In the genomic region with DNA sequence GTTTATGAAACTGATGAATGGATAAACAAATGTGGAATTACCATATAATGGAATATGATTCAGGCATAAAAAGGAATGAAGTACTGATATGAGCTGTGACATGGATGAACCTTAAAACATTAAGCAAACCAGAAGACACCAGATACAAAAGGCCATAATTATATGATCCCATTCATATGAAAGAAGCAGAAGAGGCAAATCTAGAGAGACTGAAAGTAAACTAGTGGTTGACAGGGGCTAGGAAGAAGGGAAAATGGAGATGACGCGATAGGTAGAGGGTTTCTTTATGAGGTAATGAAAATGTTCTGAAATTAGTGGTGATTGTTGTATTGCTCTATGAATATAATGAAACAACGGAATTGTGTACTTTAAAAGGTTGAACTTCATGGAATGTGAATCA, we compare ENCODE assay signal across 24 cellular contexts.
"Had no signal": no experiment of that assay in that cellular context is flagged by ENCODE, and none has a peak within 500 bp of the region (broad histone marks: within the 10 kb centered on the region; RNA-seq: fewer than 3 reads in every experiment).

No MANE protein-coding gene starts in this region.

- H3K27ac Mint-ChIP-seq: IgD-negative memory B cell had no signal

- FAIRE-seq: HepG2, K562, RCC 7860 had no signal

- H3K4me2 ChIP-seq: KMS-11 had no signal

- H3K9ac ChIP-seq: KMS-11 had no signal

- ATAC-seq: K562 had no signal

- DNase-seq: Kasumi-1; MM.1S; NCI-H1092 treated with DMSO at 0.1 percent for 48 hours; NCI-H1436; NCI-H187 treated with DMSO at 0.1 percent for 48 hours; NCI-H2081; NCI-H2107; NCI-H226; NCI-H446; NCI-H510A; NCI-H524 treated with DMSO at 0.1 percent for 48 hours; NCI-H69; NCI-H774; NK-92 treated with Interleukin-12 subunit alpha and Interleukin-12 subunit beta, amount 100 ng/mL, for 24 hours; Right ventricle myocardium superior; RPMI8226; SIG-M5 had no signal

- H3K9me3 ChIP-seq: SJSA1 had no signal

- H3K4me3 ChIP-seq: K562, SJSA1, SK-N-MC had no signal

- H3K27ac ChIP-seq: KMS-11, SJSA1, SK-N-MC had no signal

- H3K27me3 Mint-ChIP-seq: IgD-negative memory B cell had no signal

- H3K9me3 Mint-ChIP-seq: IgD-negative memory B cell had no signal

- H3K27me3 ChIP-seq: SJSA1 had no signal
